Comparison of ENCODE assay signal across 3 cellular contexts in genomic region chr16:13540771-13541170, GRCh38.
"Had no signal": no experiment of that assay in that cellular context is flagged by ENCODE, and none has a peak within 500 bp of the region (broad histone marks: within the 10 kb centered on the region; RNA-seq: fewer than 3 reads in every experiment).

No MANE protein-coding gene starts in this region.

- H3K4me3 ChIP-seq: GM12878 had no signal

- DNase-seq: GDM1, GF-D8 had no signal
